ENCODE assay signal across 2 cellular contexts in genomic region chr16:56930516-56931252, GRCh38.
A peak's percentile ranks its signal among the peaks of the same experiment; 100 is the strongest.
TF ChIP-seq lines count a peak whose summit lies in the region.

No MANE protein-coding gene starts in this region.

TF ChIP-seq in HEK293, 187 proteins besides CTCF, POLR2A, EP300 and RAD21 (continued from another document and continues in another):
- TF ChIP-seq ZNF280D (tag by site-specific recombination; IDR thresholded peaks at IDR 0.05): no peak
- TF ChIP-seq ZNF501 (tag by site-specific recombination; IDR thresholded peaks at IDR 0.05): no peak
- TF ChIP-seq ZNF26 (tag by site-specific recombination; IDR thresholded peaks at IDR 0.05): no peak
- TF ChIP-seq ZBTB49 (tag by site-specific recombination; IDR thresholded peaks at IDR 0.05; ENCODE audit: low read depth): no peak
- TF ChIP-seq ZNF645 (tag by site-specific recombination; IDR thresholded peaks at IDR 0.05): no peak
- TF ChIP-seq ZNF658 (tag by site-specific recombination; IDR thresholded peaks at IDR 0.05): no peak
- no peak for TF ChIP-seq ZNF529 (tag by site-specific recombination; IDR thresholded peaks at IDR 0.05; ENCODE audit: insufficient replicate concordance)
- TF ChIP-seq TSHZ1 (tag by site-specific recombination; IDR thresholded peaks at IDR 0.05; ENCODE audit: borderline replicate concordance): peak; percentile 65; the same call in 1 of the 2 replicates
- no peak for TF ChIP-seq ZNF548 (tag by site-specific recombination; IDR thresholded peaks at IDR 0.05)
- no peak for TF ChIP-seq ZNF302 (tag by site-specific recombination; IDR thresholded peaks at IDR 0.05; ENCODE audit: low read depth)
- TF ChIP-seq ZBTB8A (tag by site-specific recombination; IDR thresholded peaks at IDR 0.05): no peak
- no peak for TF ChIP-seq ZBTB20 (tag by site-specific recombination; IDR thresholded peaks at IDR 0.05)

TF ChIP-seq in H1, 55 proteins besides CTCF, POLR2A, EP300 and RAD21 (continued from another document):
- TF ChIP-seq E2F6 (IDR thresholded peaks at IDR 0.05) (no peak), RBBP5 (IDR thresholded peaks at IDR 0.05; ENCODE audit: borderline replicate concordance, low read depth, low read length) (no peak), NRF1 (IDR thresholded peaks at IDR 0.05; ENCODE audit: low read depth, low read length) (no peak), TAF1 (IDR thresholded peaks at IDR 0.05; ENCODE audit: low read depth, low read length) (no peak), SP4 (IDR thresholded peaks at IDR 0.05; ENCODE audit: low read length) (no peak), SAP30 (IDR thresholded peaks at IDR 0.05; ENCODE audit: insufficient read depth, insufficient replicate concordance, low read length) (no peak), KDM5A (IDR thresholded peaks at IDR 0.05; ENCODE audit: low read length) (no peak), TCF12 (IDR thresholded peaks at IDR 0.05; ENCODE audit: low read depth, low read length) (no peak), YY1 (IDR thresholded peaks at IDR 0.05; ENCODE audit: low read depth, low read length) (no peak)
